Comparison of ENCODE assay signal across 23 cellular contexts in genomic region chr1:28155628-28156027, GRCh38.
"Had no signal": no experiment of that assay in that cellular context is flagged by ENCODE, and none has a peak within 500 bp of the region (broad histone marks: within the 10 kb centered on the region; RNA-seq: fewer than 3 reads in every experiment).

No MANE protein-coding gene starts in this region.

- H3K36me3 Mint-ChIP-seq: natural killer cell had no signal

- H3K4me2 ChIP-seq: smooth muscle cell had no signal

- H3K27ac Mint-ChIP-seq: effector memory CD8-positive, alpha-beta T cell; progenitor cell of endocrine pancreas; stimulated activated naive CD8-positive, alpha-beta T cell treated with anti-CD3 and anti-CD28 coated beads, Interleukin-15, amount 100 ng/mL, for 72 hours had no signal

- H3K36me3 ChIP-seq: lower lobe of right lung, vagina had no signal

- H3K9me3 Mint-ChIP-seq: effector memory CD8-positive, alpha-beta T cell; natural killer cell had no signal

- H3K27me3 ChIP-seq: esophagus squamous epithelium, heart right ventricle, left lung, suprapubic skin, vagina had no signal

- H3K9ac ChIP-seq: parathyroid adenoma had no signal

- H3K27me3 Mint-ChIP-seq: effector memory CD8-positive, alpha-beta T cell; progenitor cell of endocrine pancreas had no signal

- H3K9me3 ChIP-seq: esophagus squamous epithelium, heart right ventricle, left lung, lower lobe of right lung, suprapubic skin, vagina had no signal

- H3K4me1 Mint-ChIP-seq: stimulated activated naive CD8-positive, alpha-beta T cell treated with anti-CD3 and anti-CD28 coated beads, Interleukin-15, amount 100 ng/mL, for 72 hours had no signal

- H3K4me3 Mint-ChIP-seq: effector memory CD8-positive, alpha-beta T cell; natural killer cell; stimulated activated naive CD8-positive, alpha-beta T cell treated with anti-CD3 and anti-CD28 coated beads, Interleukin-15, amount 100 ng/mL, for 72 hours had no signal

- H3K4me1 ChIP-seq: parathyroid adenoma had no signal

- H3K4me3 ChIP-seq: coronary artery, esophagus squamous epithelium, heart right ventricle, left lung, lower lobe of right lung, smooth muscle cell, suprapubic skin, vagina had no signal

- H2AFZ ChIP-seq: parathyroid adenoma had no signal

- H3K27ac ChIP-seq: coronary artery, lower lobe of right lung, parathyroid adenoma, suprapubic skin, vagina had no signal

- DNase-seq: effector memory CD8-positive, alpha-beta T cell; esophagus squamous epithelium; foreskin melanocyte; glutamatergic neuron; heart right ventricle; hippocampal formation; left cardiac atrium; left lung; lower lobe of right lung; natural killer cell; stimulated activated CD4-positive, alpha-beta T cell treated with anti-CD3 and anti-CD28 coated beads, Interleukin-12 subunit alpha, Interleukin-12 subunit beta, amount 100 ng/mL, for 4 hours; stimulated activated CD4-positive, alpha-beta T cell treated with anti-CD3 and anti-CD28 coated beads, Interleukin-1b, Interleukin-23, amount 100 ng/mL, for 48 hours; stimulated activated CD4-positive, alpha-beta T cell treated with anti-CD3 and anti-CD28 coated beads, Interleukin-4, amount 100 ng/mL, for 1 hour; stimulated activated CD8-positive, alpha-beta memory T cell treated with anti-CD3 and anti-CD28 coated beads, Interleukin-4, amount 100 ng/mL, for 48 hours; stimulated activated naive CD4-positive, alpha-beta T cell; stimulated activated naive CD8-positive, alpha-beta T cell treated with anti-CD3 and anti-CD28 coated beads, Interleukin-15, amount 100 ng/mL, for 72 hours; trophoblast cell had no signal
